In the genomic region with DNA sequence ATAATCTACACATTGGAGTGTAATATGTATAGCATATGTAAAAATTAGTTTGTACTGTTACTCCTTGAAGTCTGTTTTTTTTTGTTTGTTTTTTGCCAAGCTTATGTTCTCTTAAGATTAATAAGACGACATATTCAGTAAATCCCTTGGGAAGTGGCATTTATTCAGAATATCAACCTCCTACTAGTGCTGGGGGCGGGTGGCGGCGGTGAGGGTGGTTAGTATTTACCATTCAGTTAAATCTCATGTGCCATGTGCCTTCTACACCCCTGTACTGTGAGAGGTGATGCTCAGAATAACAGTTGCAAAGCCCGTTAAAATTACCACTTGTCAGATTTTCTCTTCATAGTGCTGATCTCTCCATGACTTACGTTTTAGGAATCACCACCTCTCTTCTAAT, we compare ENCODE assay signal across 9 cellular contexts. TPM values are rescaled to one million over a fixed set of nuclear protein-coding genes. Genes with fewer than 3 reads are reported as not detected.
DNase-seq lines count a peak whose midpoint lies in the region; ATAC-seq, FAIRE-seq and TF ChIP-seq lines count a peak whose summit lies in the region.
"Had no signal": no experiment of that assay in that cellular context is flagged by ENCODE, and none has a peak within 500 bp of the region (broad histone marks: within the 10 kb centered on the region; RNA-seq: fewer than 3 reads in every experiment).

No MANE protein-coding gene starts in this region.

- no peak overlapping the region for H3K27ac ChIP-seq in GM23338 (ENCODE audit: low read depth)
- peak overlapping the region; percentile 7; the same call in 1 of the 2 replicates for H3K27ac ChIP-seq in SJSA1
- peak overlapping the region; percentile 93 for H3K27ac ChIP-seq in smooth muscle cell (ENCODE audit: low read depth)

- peaks cover 53% of the 10 kb centered on the region for H3K4me1 Mint-ChIP-seq in GM23338

- TF ChIP-seq CTCF in GM23338 (conservative IDR thresholded peaks at IDR 0.05; ENCODE audit: low read depth in 2 of 2) (no peak), foreskin fibroblast (IDR thresholded peaks at IDR 0.05; ENCODE audit: low read depth, low read length) (no peak), smooth muscle cell (IDR thresholded peaks at IDR 0.05; ENCODE audit: borderline replicate concordance, insufficient read depth, poor library complexity, severe bottlenecking) (no peak), D721Med (IDR thresholded peaks at IDR 0.05; ENCODE audit: insufficient read depth, missing control alignments) (no peak)

- H3K36me3 ChIP-seq in GM23338 (ENCODE audit: insufficient read depth) = no peaks in the 10 kb centered on the region
- H3K36me3 ChIP-seq in SJSA1 = peaks cover 12% of the 10 kb centered on the region
- no peaks in the 10 kb centered on the region for H3K36me3 ChIP-seq in smooth muscle cell (ENCODE audit: low read depth)

- no peak for FAIRE-seq in D721Med (lab: Jason Lieb, UNC)

- H4K20me1 ChIP-seq in GM23338 (replicated peaks; ENCODE audit: insufficient read depth) (peaks cover 35% of the 10 kb centered on the region), smooth muscle cell (ENCODE audit: low read depth) (peaks cover 75% of the 10 kb centered on the region)

- H3K27ac Mint-ChIP-seq in GM23338 = 0 out of 2 replicates have a peak overlapping the region, but pooled peaks have one; percentile 49

- ATAC-seq in GM23338 = no peak
- ATAC-seq in GM19023 (IDR thresholded peaks at IDR 0.05; ENCODE audit: unreplicated experiment) = no peak

- peaks cover 6% of the 10 kb centered on the region; the same call in 1 of the 3 replicates for H3K9me3 Mint-ChIP-seq in GM23338

- H3K4me1 ChIP-seq in GM23338 (ENCODE audit: insufficient read depth) = peaks cover 48% of the 10 kb centered on the region
- H3K4me1 ChIP-seq in SJSA1 (replicated peaks) = peaks cover 63% of the 10 kb centered on the region
- H3K4me1 ChIP-seq in smooth muscle cell (ENCODE audit: low read depth) = peaks cover 27% of the 10 kb centered on the region

- H3K4me2 ChIP-seq in GM23338 (peak overlapping the region; percentile 85), smooth muscle cell (peak overlapping the region; percentile 87)

- no peaks in the 10 kb centered on the region for H3F3A ChIP-seq in GM23338 (replicated peaks; ENCODE audit: low read depth)
- peaks cover 4% of the 10 kb centered on the region for H3F3A ChIP-seq in smooth muscle cell (ENCODE audit: low read depth)

- H3K79me2 ChIP-seq in GM23338 (replicated peaks; ENCODE audit: insufficient read depth) = peaks cover 76% of the 10 kb centered on the region
- peaks cover 76% of the 10 kb centered on the region for H3K79me2 ChIP-seq in smooth muscle cell (ENCODE audit: low read depth)

- H3K36me3 Mint-ChIP-seq in GM23338 (ENCODE audit: low read depth) = peaks cover 7% of the 10 kb centered on the region; the same call in 2 of the 3 replicates

- H3K27me3 Mint-ChIP-seq in GM23338 (ENCODE audit: insufficient read depth, low read depth, poor library complexity) = peaks cover 15% of the 10 kb centered on the region

- H3K27me3 ChIP-seq in GM23338 (ENCODE audit: insufficient read depth) = peaks cover 16% of the 10 kb centered on the region
- no peaks in the 10 kb centered on the region for H3K27me3 ChIP-seq in SJSA1 (replicated peaks)
- no peaks in the 10 kb centered on the region for H3K27me3 ChIP-seq in smooth muscle cell (ENCODE audit: low read depth)

- no peak overlapping the region for H2AFZ ChIP-seq in GM23338
- H2AFZ ChIP-seq in smooth muscle cell (ENCODE audit: low read depth) = no peak overlapping the region

- peak overlapping the region; percentile 43; the same call in 2 of the 3 replicates for H3K4me3 Mint-ChIP-seq in GM23338

- WGBS in smooth muscle cell (ENCODE audit: low lambda C conversion rate) = 68% methylated on average over 6 of the region's 6 CpGs

- H3K9me2 ChIP-seq in GM23338 (ENCODE audit: insufficient read depth) = no peaks in the 10 kb centered on the region

- no peak for DNase-seq in GM23338 (ENCODE audit: low spot score)
- no peak for DNase-seq in SJSA1 (ENCODE audit: low read depth in 1 of 2, low spot score in 2 of 2)
- DNase-seq in foreskin fibroblast = no peak
- DNase-seq in smooth muscle cell (lab: John Stamatoyannopoulos, UW; ENCODE audit: unreplicated experiment) = no peak
- DNase-seq in stimulated activated CD4-positive, alpha-beta T cell treated with anti-CD3 and anti-CD28 coated beads, Interleukin-12 subunit alpha, Interleukin-12 subunit beta, amount 100 ng/mL, for 4 hours = no peak
- no peak for DNase-seq in D721Med (ENCODE audit: insufficient read length, low spot score)
- DNase-seq: activated gamma-delta T cell treated with Interleukin-2 at 50 U/mL for 16 hours, NCI-H2171 had no signal

- H3K9ac ChIP-seq in smooth muscle cell (ENCODE audit: low read depth) = peak overlapping the region; percentile 3

- H3K9me3 ChIP-seq in SJSA1 (replicated peaks) (no peaks in the 10 kb centered on the region), smooth muscle cell (replicated peaks; ENCODE audit: low read depth) (no peaks in the 10 kb centered on the region)

- H3K4me3 ChIP-seq in GM23338 = peak overlapping the region; percentile 31; the same call in 1 of the 2 replicates
- no peak overlapping the region for H3K4me3 ChIP-seq in SJSA1
- H3K4me3 ChIP-seq in foreskin fibroblast (ENCODE audit: low read depth in 1 of 2, low read length in 2 of 2) = peak overlapping the region; percentile 71 to 77
- H3K4me3 ChIP-seq in smooth muscle cell = peak overlapping the region; percentile 71

TF ChIP-seq in GM23338, 12 proteins besides CTCF, POLR2A, EP300 and RAD21 (continues in another document):
- no peak for TF ChIP-seq EZH2 (IDR thresholded peaks at IDR 0.05; ENCODE audit: low read depth, unreplicated experiment)
- no peak for TF ChIP-seq CREB1 (CRISPR knock-in tag; IDR thresholded peaks at IDR 0.05; ENCODE audit: low read depth)
- TF ChIP-seq EZH2phosphoT487 (IDR thresholded peaks at IDR 0.05; ENCODE audit: unreplicated experiment) = no peak
- TF ChIP-seq, protein P1, sequence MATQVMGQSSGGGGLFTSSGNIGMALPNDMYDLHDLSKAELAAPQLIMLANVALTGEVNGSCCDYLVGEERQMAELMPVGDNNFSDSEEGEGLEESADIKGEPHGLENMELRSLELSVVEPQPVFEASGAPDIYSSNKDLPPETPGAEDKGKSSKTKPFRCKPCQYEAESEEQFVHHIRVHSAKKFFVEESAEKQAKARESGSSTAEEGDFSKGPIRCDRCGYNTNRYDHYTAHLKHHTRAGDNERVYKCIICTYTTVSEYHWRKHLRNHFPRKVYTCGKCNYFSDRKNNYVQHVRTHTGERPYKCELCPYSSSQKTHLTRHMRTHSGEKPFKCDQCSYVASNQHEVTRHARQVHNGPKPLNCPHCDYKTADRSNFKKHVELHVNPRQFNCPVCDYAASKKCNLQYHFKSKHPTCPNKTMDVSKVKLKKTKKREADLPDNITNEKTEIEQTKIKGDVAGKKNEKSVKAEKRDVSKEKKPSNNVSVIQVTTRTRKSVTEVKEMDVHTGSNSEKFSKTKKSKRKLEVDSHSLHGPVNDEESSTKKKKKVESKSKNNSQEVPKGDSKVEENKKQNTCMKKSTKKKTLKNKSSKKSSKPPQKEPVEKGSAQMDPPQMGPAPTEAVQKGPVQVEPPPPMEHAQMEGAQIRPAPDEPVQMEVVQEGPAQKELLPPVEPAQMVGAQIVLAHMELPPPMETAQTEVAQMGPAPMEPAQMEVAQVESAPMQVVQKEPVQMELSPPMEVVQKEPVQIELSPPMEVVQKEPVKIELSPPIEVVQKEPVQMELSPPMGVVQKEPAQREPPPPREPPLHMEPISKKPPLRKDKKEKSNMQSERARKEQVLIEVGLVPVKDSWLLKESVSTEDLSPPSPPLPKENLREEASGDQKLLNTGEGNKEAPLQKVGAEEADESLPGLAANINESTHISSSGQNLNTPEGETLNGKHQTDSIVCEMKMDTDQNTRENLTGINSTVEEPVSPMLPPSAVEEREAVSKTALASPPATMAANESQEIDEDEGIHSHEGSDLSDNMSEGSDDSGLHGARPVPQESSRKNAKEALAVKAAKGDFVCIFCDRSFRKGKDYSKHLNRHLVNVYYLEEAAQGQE (IDR thresholded peaks at IDR 0.05; ENCODE audit: unreplicated experiment) = no peak
- no peak for TF ChIP-seq JUNB (IDR thresholded peaks at IDR 0.05; ENCODE audit: unreplicated experiment)
- TF ChIP-seq POLR2AphosphoS5 (IDR thresholded peaks at IDR 0.05; ENCODE audit: low read depth) = no peak
- TF ChIP-seq ZNF114 (CRISPR knock-in tag; IDR thresholded peaks at IDR 0.05) = no peak

RNA-seq across cellular contexts. Expression of a gene that starts 3.0 kb away (rescaled TPM):
- total RNA-seq in GM23338 (2014; rRNA removed; shearing (Covaris generic)) = 41.2 and 41.4 TPM in 2 replicates
- polyA plus RNA-seq in GM23338 (2016; fragmentation: Nextera tagmentation; extraction: Ambion mirVana) (18.4 and 18.9 TPM in 2 replicates), smooth muscle cell (26.3 and 29.5 TPM in 2 replicates)
- 46.0 and 47.3 TPM in 2 replicates for total RNA-seq in SJSA1 (2014; rRNA removed; shearing (Covaris generic))
- total RNA-seq in smooth muscle cell = 103 and 113 TPM in 2 replicates
